In genomic region chr1:160085686-160086089, GRCh38 we compare ENCODE assay signal across 8 cellular contexts. TPM values are rescaled to one million over a fixed set of nuclear protein-coding genes. Genes with fewer than 3 reads are reported as not detected.
DNase-seq lines count a peak whose midpoint lies in the region; ATAC-seq and TF ChIP-seq lines count a peak whose summit lies in the region.

No MANE protein-coding gene starts in this region.

- intact Hi-C loops in left ventricle myocardium inferior (cut with micrococcal nuclease): no loop called here

- peaks cover 10% of the 10 kb centered on the region for H3K4me1 ChIP-seq in left ventricle myocardium inferior

- TF ChIP-seq CTCF in left ventricle myocardium inferior (IDR thresholded peaks at IDR 0.05; ENCODE audit: borderline replicate concordance): peak; percentile 91

- peaks cover 5% of the 10 kb centered on the region for H3K36me3 ChIP-seq in left ventricle myocardium inferior

- H3K27me3 ChIP-seq in left ventricle myocardium inferior (ENCODE audit: low read depth): peaks cover 39% of the 10 kb centered on the region

- peak; percentile 27 for DNase-seq in NCI-H2029 (lab: John Stamatoyannopoulos, UW)
- DNase-seq in T-helper 9 cell: peak; percentile 70
- DNase-seq in amniotic epithelial cell (ENCODE audit: low read depth): peak; percentile 51
- DNase-seq in left ventricle myocardium inferior: peak; percentile 84
- DNase-seq in retina: peak; percentile 90

- H3K4me3 ChIP-seq in left ventricle myocardium inferior: no peak overlapping the region

- ATAC-seq in GM18909 (IDR thresholded peaks at IDR 0.05; ENCODE audit: poor library complexity, unreplicated experiment) (peak; percentile 55), HG02852 (IDR thresholded peaks at IDR 0.05; ENCODE audit: unreplicated experiment) (no peak), GM18868 (IDR thresholded peaks at IDR 0.05; ENCODE audit: unreplicated experiment) (no peak)

- peak overlapping the region; percentile 55 for H3K27ac ChIP-seq in left ventricle myocardium inferior (replicated peaks)

- no peaks in the 10 kb centered on the region for H3K9me3 ChIP-seq in left ventricle myocardium inferior (replicated peaks)

RNA-seq across cellular contexts. Expression of gene KCNJ9, which starts 4.3 kb away (rescaled TPM):
- 0.05 TPM for total RNA-seq in left ventricle myocardium inferior

RNA-seq across cellular contexts. Expression of gene IGSF8, which starts 12.7 kb away (rescaled TPM):
- 18.2 TPM for total RNA-seq in left ventricle myocardium inferior

RNA-seq across cellular contexts. Expression of gene KCNJ10, which starts 15.7 kb away (rescaled TPM):
- total RNA-seq in left ventricle myocardium inferior: not detected

RNA-seq across cellular contexts. Expression of gene ATP1A2, which starts 29.9 kb away (rescaled TPM):
- 401 TPM for total RNA-seq in left ventricle myocardium inferior

RNA-seq across cellular contexts. Expression of gene PIGM, which starts 53.9 kb away (rescaled TPM):
- total RNA-seq in left ventricle myocardium inferior: 2.5 TPM

Comparison
In these comparisons a context has a peak if more than half of its experiments do, and no peak if none do; other contexts are left out.
1. DNase-seq: peak in every context shown above with its lines; median percentile 90 in retina; 84 in left ventricle myocardium inferior; 70 in T-helper 9 cell; 51 in amniotic epithelial cell; 27 in NCI-H2029.